In genomic region chr1:26861286-26861701, GRCh38 we compare ENCODE assay signal across 2 cellular contexts.
TF ChIP-seq lines count a peak whose summit lies in the region.

No MANE protein-coding gene starts in this region.

TF ChIP-seq in IMR-90, 13 proteins besides CTCF, POLR2A, EP300 and RAD21:
- peak; percentile 25; the same call in 1 of the 2 replicates for TF ChIP-seq SMC3 (IDR thresholded peaks at IDR 0.05; ENCODE audit: low read depth, low read length)
- TF ChIP-seq BHLHE40 (IDR thresholded peaks at IDR 0.05; ENCODE audit: low read depth, low read length) = no peak

TF ChIP-seq in GM12891, 5 proteins besides CTCF, POLR2A, EP300 and RAD21:
- TF ChIP-seq POU2F2 (IDR thresholded peaks at IDR 0.05; ENCODE audit: low read depth, low read length) = no peak
- no peak for TF ChIP-seq POLR2AphosphoS5 (IDR thresholded peaks at IDR 0.05; ENCODE audit: low read depth, low read length)
- no peak for TF ChIP-seq PAX5 (IDR thresholded peaks at IDR 0.05; ENCODE audit: insufficient read depth, low read length, severe bottlenecking)
- TF ChIP-seq SPI1 (IDR thresholded peaks at IDR 0.05; ENCODE audit: low read depth, low read length) = no peak
- TF ChIP-seq TAF1 (IDR thresholded peaks at IDR 0.05; ENCODE audit: low read depth, low read length) = no peak
